Comparison of ENCODE assay signal across 10 cellular contexts in the genomic region with DNA sequence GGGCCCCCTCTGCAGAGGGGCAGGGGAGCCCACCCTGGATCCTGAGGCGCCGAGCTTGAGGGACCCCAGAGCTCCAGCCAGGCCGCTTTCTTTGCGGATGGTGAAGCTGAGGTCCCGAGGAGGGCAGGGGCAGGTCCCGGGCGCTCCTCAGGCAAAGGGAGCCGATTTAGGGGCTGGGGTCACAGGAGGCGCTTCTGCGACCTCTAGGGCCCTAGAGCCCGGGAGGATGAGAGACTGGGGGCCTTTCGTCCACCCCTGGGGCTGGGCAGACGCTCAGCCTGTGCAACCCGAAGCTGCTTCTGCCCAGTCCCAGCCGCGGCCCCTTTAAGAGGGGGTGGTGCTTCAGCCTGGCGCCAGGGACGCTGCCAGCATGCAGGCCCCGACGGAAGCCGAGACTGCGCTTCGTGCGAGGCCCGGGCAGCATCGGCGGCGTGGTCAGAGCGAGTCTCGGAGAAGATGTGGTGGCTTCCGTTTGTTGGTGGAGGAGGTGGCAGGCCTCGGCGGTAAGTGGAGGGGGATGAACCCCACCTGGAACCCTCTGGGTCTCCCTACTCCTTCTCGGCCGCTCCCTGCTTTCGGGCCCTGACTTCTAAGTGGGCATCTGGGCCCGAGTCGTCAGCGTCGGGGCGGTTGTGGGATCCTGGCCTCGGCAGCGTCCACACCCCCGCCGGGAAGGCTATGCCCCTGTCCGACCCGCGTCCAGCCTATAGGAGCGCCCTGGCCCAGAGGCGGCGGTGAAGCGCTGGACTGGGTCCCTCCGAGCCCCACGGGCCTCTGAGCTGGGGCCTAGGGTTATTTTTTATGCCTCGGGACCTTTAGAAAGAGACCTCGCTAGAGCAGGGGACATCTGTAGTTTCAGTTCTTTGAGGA. TPM values are rescaled to one million over a fixed set of nuclear protein-coding genes. Genes with fewer than 3 reads are reported as not detected.
DNase-seq lines count a peak whose midpoint lies in the region; ATAC-seq and TF ChIP-seq lines count a peak whose summit lies in the region.
"Not testable (repeated sequence)": the region's sequence is repeated elsewhere in the genome, so short reads cannot be mapped to it uniquely, and the experiment has no call there.
"Had no signal": no experiment of that assay in that cellular context is flagged by ENCODE, and none has a peak within 500 bp of the region (broad histone marks: within the 10 kb centered on the region; RNA-seq: fewer than 3 reads in every experiment).

No MANE protein-coding gene starts in this region.

- not testable (repeated sequence) for H3K36me3 ChIP-seq in OCI-LY1 (ENCODE audit: insufficient read depth, low read length); mesenchymal stem cell (ENCODE audit: control insufficient read depth in 1 of 2, insufficient read depth in 2 of 2, low read depth in 1 of 2, low read length in 2 of 2); suprapubic skin

- H3K79me2 ChIP-seq in OCI-LY1 (ENCODE audit: insufficient read depth, low read length), result not testable (repeated sequence)

- TF ChIP-seq EP300 in suprapubic skin (IDR thresholded peaks at IDR 0.05), result not testable (repeated sequence)

- not testable (repeated sequence) for H3K9me3 ChIP-seq in OCI-LY1 (ENCODE audit: low read length); mesenchymal stem cell (ENCODE audit: control insufficient read depth, low read length); suprapubic skin

- H3K4ac ChIP-seq in mesenchymal stem cell (ENCODE audit: low read depth in 1 of 2, low read length in 2 of 2), result not testable (repeated sequence)

- peak overlapping the region; percentile 21; the same call in 1 of the 2 replicates for H3K4me2 ChIP-seq in OCI-LY1 (ENCODE audit: low read length)
- H3K4me2 ChIP-seq in mesenchymal stem cell (ENCODE audit: low read length, poor library complexity, severe bottlenecking), result not testable (repeated sequence)

- H2BK15ac ChIP-seq in mesenchymal stem cell (ENCODE audit: low read depth, poor library complexity, severe bottlenecking), result not testable (repeated sequence)

- ATAC-seq in GM21529 (IDR thresholded peaks at IDR 0.05; ENCODE audit: unreplicated experiment) (peak; percentile 77), HG03432 (IDR thresholded peaks at IDR 0.05; ENCODE audit: unreplicated experiment) (peak; percentile 75), esophagus mucosa (peak; percentile 82)

- TF ChIP-seq POLR2A in suprapubic skin (IDR thresholded peaks at IDR 0.05), result not testable (repeated sequence)

- H2BK120ac ChIP-seq in mesenchymal stem cell (ENCODE audit: low read depth, low read length), result not testable (repeated sequence)

- not testable (repeated sequence) for H3K4me1 ChIP-seq in OCI-LY1 (ENCODE audit: insufficient read depth, low read length, severe bottlenecking); mesenchymal stem cell (ENCODE audit: control insufficient read depth, insufficient read depth, low read depth, low read length)
- peaks cover 11% of the 10 kb centered on the region for H3K4me1 ChIP-seq in suprapubic skin

- H3K14ac ChIP-seq in mesenchymal stem cell (ENCODE audit: low read length in 2 of 2), result not testable (repeated sequence)

- not testable (repeated sequence) for H3K23ac ChIP-seq in mesenchymal stem cell (ENCODE audit: low read length in 2 of 2)

- H4K8ac ChIP-seq in mesenchymal stem cell (ENCODE audit: low read length), result not testable (repeated sequence)

- H3K9ac ChIP-seq in OCI-LY1 (ENCODE audit: low read length), result peak overlapping the region; percentile 29; the same call in 1 of the 2 replicates
- peak overlapping the region; percentile 86 for H3K9ac ChIP-seq in mesenchymal stem cell (ENCODE audit: low read length)

- H4K20me1 ChIP-seq in OCI-LY1 (ENCODE audit: insufficient read depth, low read length), result not testable (repeated sequence)

- not testable (repeated sequence) for H2BK5ac ChIP-seq in mesenchymal stem cell (ENCODE audit: low read depth, low read length, poor library complexity, severe bottlenecking)

- H3K27me3 ChIP-seq in OCI-LY1 (ENCODE audit: insufficient read depth, low read length); mesenchymal stem cell (ENCODE audit: control insufficient read depth in 1 of 2, insufficient read depth in 1 of 2, low read length in 2 of 2); suprapubic skin: not testable (repeated sequence)

- not testable (repeated sequence) for H4K91ac ChIP-seq in mesenchymal stem cell (ENCODE audit: low read length)

- TF ChIP-seq CTCF in OCI-LY1 (IDR thresholded peaks at IDR 0.05; ENCODE audit: low read length); suprapubic skin (IDR thresholded peaks at IDR 0.05): not testable (repeated sequence)

- not testable (repeated sequence) for H3K18ac ChIP-seq in mesenchymal stem cell (ENCODE audit: low read depth in 1 of 2, low read length in 2 of 2)

- H2AK5ac ChIP-seq in mesenchymal stem cell (ENCODE audit: low read length, severe bottlenecking), result not testable (repeated sequence)

- H2BK12ac ChIP-seq in mesenchymal stem cell (ENCODE audit: low read length in 2 of 2), result not testable (repeated sequence)

- not testable (repeated sequence) for H3K27ac ChIP-seq in OCI-LY1 (ENCODE audit: low read depth, low read length, poor library complexity, severe bottlenecking); mesenchymal stem cell (ENCODE audit: low read length, poor library complexity, severe bottlenecking)
- H3K27ac ChIP-seq in suprapubic skin, result peak overlapping the region; percentile 58

- WGBS in mesenchymal stem cell, result 90% methylated on average over 23 of the region's 56 CpGs
- WGBS in suprapubic skin, result 13% methylated on average over 6 of the region's 56 CpGs

- peak; percentile 18 for DNase-seq in DMS114 treated with DMSO at 0.1 percent for 48 hours (lab: John Stamatoyannopoulos, UW; ENCODE audit: unreplicated experiment)
- peak; percentile 26 to 34 for DNase-seq in activated T-cell treated with anti-CD3 and anti-CD28 coated beads, Interleukin-2, amount 50 U/mL, for 48 hours
- not testable (repeated sequence) for DNase-seq in mesenchymal stem cell; suprapubic skin (ENCODE audit: low spot score in 2 of 2)

- H3F3A ChIP-seq in OCI-LY1 (ENCODE audit: insufficient read depth, low read length), result not testable (repeated sequence)

- H3K9me2 ChIP-seq in OCI-LY1 (ENCODE audit: low read depth, low read length), result not testable (repeated sequence)

- not testable (repeated sequence) for H2AFZ ChIP-seq in OCI-LY1 (ENCODE audit: low read length); mesenchymal stem cell (ENCODE audit: low read depth, low read length)

- not testable (repeated sequence) for H3K79me1 ChIP-seq in mesenchymal stem cell (replicated peaks; ENCODE audit: low read length, poor library complexity, severe bottlenecking)

- H3K4me3 ChIP-seq in OCI-LY1 (ENCODE audit: low read depth, low read length, poor library complexity, severe bottlenecking) (peak overlapping the region; percentile 52), mesenchymal stem cell (ENCODE audit: insufficient read depth in 1 of 2, low read depth in 1 of 2, low read length in 2 of 2) (peak overlapping the region in 1 of 2 experiments; percentile 74), suprapubic skin (peak overlapping the region; percentile 55)

RNA-seq across cellular contexts. Expression of a gene that starts 29.1 kb away (rescaled TPM):
- total RNA-seq in esophagus mucosa (not detected), suprapubic skin (under 1 TPM in 2 of 4 donors, not detected in 2; 0.21 to 0.32 TPM)
- not detected for polyA plus RNA-seq in mesenchymal stem cell (2013, experiment 1 of 2)
- polyA plus RNA-seq in mesenchymal stem cell (2013, experiment 2 of 2), result not detected
- total RNA-seq: HT-29; T-helper 1 cell treated with Interleukin-12 subunit alpha and Interleukin-12 subunit beta and Interleukin-4 antibody, amounts not matched to agents 30 ng/mL and 1 ng/mL, for 36 hours had no signal

RNA-seq across cellular contexts. Expression of a gene that starts 47.7 kb away (rescaled TPM):
- total RNA-seq in esophagus mucosa (8.0 TPM), suprapubic skin (10 to 100 TPM; 16.2 to 22.6 (median 21.4) TPM)
- 11.8 TPM for polyA plus RNA-seq in mesenchymal stem cell (2013, experiment 1 of 2)
- 10.8 TPM for polyA plus RNA-seq in mesenchymal stem cell (2013, experiment 2 of 2)
